Comparison of ENCODE assay signal across 17 cellular contexts in the genomic region with DNA sequence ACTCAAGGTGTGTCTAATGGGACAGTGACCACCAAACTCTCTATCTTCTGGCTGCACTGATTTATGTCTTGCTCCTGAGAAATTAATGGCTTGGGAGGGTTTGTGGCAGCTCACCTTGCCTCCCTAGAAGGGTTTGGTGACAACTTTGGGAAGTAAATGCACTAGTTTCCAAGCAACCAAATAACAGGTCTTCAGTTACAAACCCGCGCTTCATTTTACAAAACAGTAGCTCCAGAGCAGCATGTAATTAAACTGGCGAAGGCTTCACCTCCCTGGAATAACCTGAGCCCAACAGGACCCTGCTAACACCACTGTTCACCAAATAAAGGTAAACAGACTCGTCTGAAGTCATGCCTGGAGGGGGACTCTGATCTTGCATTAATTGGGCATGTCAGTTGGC.
"Had no signal": no experiment of that assay in that cellular context is flagged by ENCODE, and none has a peak within 500 bp of the region (broad histone marks: within the 10 kb centered on the region; RNA-seq: fewer than 3 reads in every experiment).

No MANE protein-coding gene starts in this region.

- H3K27me3 Mint-ChIP-seq: activated CD4-positive, alpha-beta memory T cell treated with anti-CD3 and anti-CD28 coated beads for 36 hours; activated CD4-positive, alpha-beta T cell treated with anti-CD3 and anti-CD28 coated beads, Interleukin-2, amount 10 ng/mL, durations not matched to agents 24 days and 14 days; natural killer cell treated with Interleukin-12 subunit alpha and Interleukin-12 subunit beta and Interleukin-15 and Interleukin-18, amount 100 ng/mL, for 72 hours; stimulated activated naive B cell treated with anti-CD40 and anti-IgM and Interleukin-4, amounts not matched to agents 10 μg/mL and 1 μg/mL and 100 μg/mL, for 72 hours had no signal

- H3K4me1 Mint-ChIP-seq: activated CD4-positive, alpha-beta T cell treated with anti-CD3 and anti-CD28 coated beads, Interleukin-2, amount 10 ng/mL, durations not matched to agents 24 days and 14 days had no signal

- H3K9me3 Mint-ChIP-seq: activated CD4-positive, alpha-beta memory T cell treated with anti-CD3 and anti-CD28 coated beads for 36 hours; natural killer cell treated with Interleukin-12 subunit alpha and Interleukin-12 subunit beta and Interleukin-15 and Interleukin-18, amount 100 ng/mL, for 72 hours had no signal

- H3K36me3 Mint-ChIP-seq: natural killer cell treated with Interleukin-12 subunit alpha and Interleukin-12 subunit beta and Interleukin-15 and Interleukin-18, amount 100 ng/mL, for 72 hours had no signal

- H3K4me3 Mint-ChIP-seq: activated CD4-positive, alpha-beta memory T cell treated with anti-CD3 and anti-CD28 coated beads for 36 hours; activated CD4-positive, alpha-beta T cell treated with anti-CD3 and anti-CD28 coated beads, Interleukin-2, amount 10 ng/mL, durations not matched to agents 24 days and 14 days; natural killer cell treated with Interleukin-12 subunit alpha and Interleukin-12 subunit beta and Interleukin-15 and Interleukin-18, amount 100 ng/mL, for 72 hours; stimulated activated naive B cell treated with anti-CD40 and anti-IgM and Interleukin-4, amounts not matched to agents 10 μg/mL and 1 μg/mL and 100 μg/mL, for 72 hours had no signal

- ATAC-seq: left ventricle myocardium superior; mucosa of descending colon; natural killer cell treated with Interleukin-12 subunit alpha and Interleukin-12 subunit beta and Interleukin-15 and Interleukin-18, amount 100 ng/mL, for 72 hours; stimulated activated naive B cell treated with anti-CD40 and anti-IgM and Interleukin-4, amounts not matched to agents 10 μg/mL and 1 μg/mL and 100 μg/mL, for 72 hours had no signal

- H3K27ac Mint-ChIP-seq: activated CD4-positive, alpha-beta memory T cell treated with anti-CD3 and anti-CD28 coated beads for 36 hours; activated CD4-positive, alpha-beta T cell treated with anti-CD3 and anti-CD28 coated beads, Interleukin-2, amount 10 ng/mL, durations not matched to agents 24 days and 14 days; natural killer cell treated with Interleukin-12 subunit alpha and Interleukin-12 subunit beta and Interleukin-15 and Interleukin-18, amount 100 ng/mL, for 72 hours; stimulated activated naive B cell treated with anti-CD40 and anti-IgM and Interleukin-4, amounts not matched to agents 10 μg/mL and 1 μg/mL and 100 μg/mL, for 72 hours had no signal

- DNase-seq: activated CD4-positive, alpha-beta memory T cell treated with anti-CD3 and anti-CD28 coated beads for 36 hours; activated CD4-positive, alpha-beta T cell treated with anti-CD3 and anti-CD28 coated beads, Interleukin-2, amount 10 ng/mL, durations not matched to agents 24 days and 14 days; activated CD4-positive, CD25-positive, alpha-beta regulatory T cell treated with anti-CD3 and anti-CD28 coated beads, Interleukin-2, amount 50 U/mL, for 72 hours; activated CD8-positive, alpha-beta memory T cell treated with anti-CD3 and anti-CD28 coated beads, Interleukin-2, amount 50 U/mL, for 4 hours; activated gamma-delta T cell treated with Interleukin-2 at 50 U/mL for 16 hours; activated naive CD4-positive, alpha-beta T cell treated with anti-CD3 and anti-CD28 coated beads, Interleukin-2, amount 50 U/mL, for 16 hours; activated T-cell treated with anti-CD3 and anti-CD28 coated beads, Interleukin-2, amount 50 U/mL, for 1 hour; amniotic stem cell; brain microvascular endothelial cell; dorsolateral prefrontal cortex; effector memory CD4-positive, alpha-beta T cell; left ventricle myocardium superior; mucosa of descending colon; stimulated activated CD4-positive, alpha-beta T cell treated with anti-CD3 and anti-CD28 coated beads, Interleukin-15, amount 100 ng/mL, for 24 hours; stimulated activated CD4-positive, alpha-beta T cell treated with anti-CD3 and anti-CD28 coated beads, Interleukin-2, amount 100 ng/mL, for 24 hours; stimulated activated naive B cell treated with anti-CD40 and anti-IgM and Interleukin-4, amounts not matched to agents 10 μg/mL and 1 μg/mL and 100 μg/mL, for 72 hours had no signal
